In the genomic region with DNA sequence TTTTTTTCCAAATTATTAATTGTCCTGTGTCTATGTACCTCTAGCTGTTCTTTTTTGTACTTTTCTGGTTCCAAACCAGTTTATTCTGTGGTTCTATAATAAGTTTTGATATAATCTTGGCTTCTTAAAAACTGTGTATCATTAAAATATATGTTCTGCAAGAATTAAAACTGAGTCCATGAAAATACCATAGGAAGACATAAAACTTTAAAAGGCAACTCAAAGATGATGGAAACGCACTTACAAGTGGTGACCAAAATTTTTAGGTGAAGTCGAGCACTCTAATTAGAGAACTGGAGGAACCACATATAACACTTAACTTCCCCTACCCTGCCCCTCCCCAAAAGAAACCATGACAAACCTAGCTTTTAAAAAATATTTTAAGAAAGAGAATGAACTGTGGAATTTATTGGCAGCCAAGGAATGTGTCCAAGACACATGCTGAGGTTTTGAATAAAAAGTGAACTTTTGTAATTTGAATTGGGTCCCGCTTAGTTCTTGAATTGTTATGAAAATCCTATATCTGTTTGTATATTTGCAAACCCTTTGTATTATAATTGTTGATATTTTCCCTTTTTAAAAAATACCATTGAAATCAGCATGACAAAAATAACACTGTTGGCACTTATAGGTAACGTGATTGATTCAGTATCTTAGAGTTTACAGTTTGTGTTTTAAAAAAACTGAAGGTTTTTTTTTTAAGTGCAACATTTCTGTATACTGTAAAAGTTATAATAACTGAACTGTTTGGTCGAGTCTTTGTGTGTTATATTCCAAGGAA, we compare ENCODE assay signal across 12 cellular contexts. TPM values are rescaled to one million over a fixed set of nuclear protein-coding genes. Genes with fewer than 3 reads are reported as not detected.
DNase-seq lines count a peak whose midpoint lies in the region; ATAC-seq, FAIRE-seq and TF ChIP-seq lines count a peak whose summit lies in the region.
"Had no signal": no experiment of that assay in that cellular context is flagged by ENCODE, and none has a peak within 500 bp of the region (broad histone marks: within the 10 kb centered on the region; RNA-seq: fewer than 3 reads in every experiment).

No MANE protein-coding gene starts in this region.

- H3K9ac ChIP-seq in K562 (ENCODE audit: insufficient read depth in 1 of 2, low read depth in 2 of 2, low read length in 2 of 2) = peak overlapping the region in 1 of 2 experiments; percentile 88; a peak in 1 of 4 replicates
- H3K9ac ChIP-seq in liver (ENCODE audit: low read depth in 1 of 2, low read length in 2 of 2) = peak overlapping the region; percentile 37 to 91

- 41% methylated on average over 5 of the region's 5 CpGs for WGBS in K562 (ENCODE audit: insufficient coverage, low coverage, missing lambda C conversion rate)
- WGBS in liver = 12% methylated on average over 5 of the region's 5 CpGs

- no peak for FAIRE-seq in K562 (lab: Jason Lieb, UNC)
- FAIRE-seq: frontal cortex had no signal

- H4K20me1 ChIP-seq in K562 (replicated peaks; ENCODE audit: control insufficient read depth, insufficient read depth, low read length) = peaks cover 24% of the 10 kb centered on the region

- in situ Hi-C loops in K562 (cut with MboI) = loop anchor here (10.0 to 25.0 kb wide), 2 partner anchors 413 to 899 kb away; no protein-coding TSS in a partner anchor

- TF ChIP-seq EP300 in K562 (IDR thresholded peaks at IDR 0.05; ENCODE audit: low read length) = no peak

- BruUV-seq in K562 (replicated peaks; lab: Mats Ljungman, UMichigan) = TSS peak; percentile 14

- H3K27ac ChIP-seq in HEK293 (ENCODE audit: extremely low read depth, low read depth, low read length) (peak overlapping the region; percentile 96; the same call in 1 of the 2 replicates), K562 (ENCODE audit: extremely low read depth, low read depth, low read length) (peak overlapping the region; percentile 51; the same call in 2 of the 3 replicates), liver (ENCODE audit: low read depth in 1 of 2, low read length in 2 of 2) (peak overlapping the region; percentile 53 to 76), thoracic aorta (peak overlapping the region; percentile 94 to 95)

- ATAC-seq in K562 (no peak), thoracic aorta (ENCODE audit: insufficient number of reproducible peaks, low FRiP score, low read depth) (no peak), HG03342 (IDR thresholded peaks at IDR 0.05; ENCODE audit: unreplicated experiment) (no peak), HG03196 (IDR thresholded peaks at IDR 0.05; ENCODE audit: unreplicated experiment) (no peak), GM18505 (IDR thresholded peaks at IDR 0.05; ENCODE audit: unreplicated experiment) (no peak)
- ATAC-seq: T-helper 17 cell had no signal

- TF ChIP-seq RAD21 in K562 (CRISPR knock-in tag; conservative IDR thresholded peaks at IDR 0.05 in 1 of 2, IDR thresholded peaks at IDR 0.05 in 1 of 2) (no peak), liver (IDR thresholded peaks at IDR 0.05) (no peak)

- peaks cover 3 to 39% of the 10 kb centered on the region in 2 experiments; a peak in 2 of 3 replicates for H3K36me3 ChIP-seq in HEK293 (ENCODE audit: control insufficient read depth in 2 of 2, insufficient read depth in 1 of 2, low read length in 2 of 2)
- peaks cover 90% of the 10 kb centered on the region for H3K36me3 ChIP-seq in K562 (ENCODE audit: control insufficient read depth, insufficient read depth, low read length)
- peaks cover 0 to 5% (median 0%) of the 10 kb centered on the region in 4 donors for H3K36me3 ChIP-seq in liver (ENCODE audit: control insufficient read depth in 4 of 4, insufficient read depth in 3 of 4, low read depth in 1 of 4, low read length in 3 of 4)
- peaks cover 6% of the 10 kb centered on the region for H3K36me3 ChIP-seq in thoracic aorta

- H3K27me3 ChIP-seq in K562 (ENCODE audit: control insufficient read depth in 2 of 2, insufficient read depth in 2 of 2, low read length in 2 of 2) (no peaks in the 10 kb centered on the region), liver (ENCODE audit: control insufficient read depth in 4 of 4, insufficient read depth in 4 of 4, low read length in 3 of 4) (no peaks in the 10 kb centered on the region), thoracic aorta (replicated peaks; ENCODE audit: insufficient read depth) (no peaks in the 10 kb centered on the region)

- no peaks in the 10 kb centered on the region for H3K9me1 ChIP-seq in K562 (ENCODE audit: control insufficient read depth, insufficient read depth, low read length)

- TF ChIP-seq POLR2A in K562 (conservative IDR thresholded peaks at IDR 0.05) = no peak
- no peak for TF ChIP-seq POLR2A in GM18505 (IDR thresholded peaks at IDR 0.05; ENCODE audit: borderline replicate concordance, extremely low read depth, insufficient read depth, insufficient read length)

- H2AFZ ChIP-seq in K562 (ENCODE audit: low read depth, low read length) = no peak overlapping the region

- TF ChIP-seq CTCF in HEK293 (tag by site-specific recombination; IDR thresholded peaks at IDR 0.05) (no peak), K562 (IDR thresholded peaks at IDR 0.05 in 2 of 3, conservative IDR thresholded peaks at IDR 0.05 in 1 of 3; ENCODE audit: insufficient read depth in 2 of 3, low read depth in 1 of 3, low read length in 3 of 3) (no peak), liver (IDR thresholded peaks at IDR 0.05; ENCODE audit: low read depth, low read length, missing input control) (no peak), thoracic aorta (IDR thresholded peaks at IDR 0.05) (no peak)

- no peak for DNase-seq in K562 (ENCODE audit: extremely low read depth in 1 of 4, low spot score in 3 of 4)
- no peak for DNase-seq in thoracic aorta (ENCODE audit: low spot score)
- DNase-seq in DMS153 (lab: John Stamatoyannopoulos, UW) = no peak
- DNase-seq: activated effector memory CD4-positive, alpha-beta T cell treated with Interleukin-2 at 50 U/mL for 16 hours; NCI-H2171 treated with DMSO at 0.1 percent for 48 hours; T-helper 17 cell had no signal

- H3K9me3 ChIP-seq in HEK293 (ENCODE audit: control insufficient read depth, insufficient read depth, low read depth, low read length) (no peaks in the 10 kb centered on the region), K562 (replicated peaks; ENCODE audit: control insufficient read depth, insufficient read depth, low read depth, low read length) (peaks cover 2% of the 10 kb centered on the region; the same call in 1 of the 2 replicates), liver (ENCODE audit: control insufficient read depth in 4 of 4, low read length in 3 of 4) (no peaks in the 10 kb centered on the region), thoracic aorta (no peaks in the 10 kb centered on the region)

- POLR2A ChIA-PET in HEK293 (lab: Yijun Ruan, JAX) (interaction anchor here (0.6 to 3.3 kb wide), 7 partner anchors 7 to 1077 kb away, joined by 3 to 42 read pairs (median 5); a partner anchor contains a TSS), K562 (lab: Yijun Ruan, JAX) (interaction anchor here (1.6 to 3.7 kb wide), 2 partner anchors 11 kb away, joined by 4 to 13 read pairs; no protein-coding TSS in a partner anchor)

- H3K4me1 ChIP-seq in HEK293 (ENCODE audit: control insufficient read depth, insufficient read depth, low read length) (peaks cover 32% of the 10 kb centered on the region), K562 (replicated peaks in 1 of 2; ENCODE audit: control insufficient read depth in 2 of 2, insufficient read depth in 2 of 2, low read length in 2 of 2) (peaks cover 26 to 29% of the 10 kb centered on the region in 2 experiments), liver (ENCODE audit: control insufficient read depth in 4 of 4, insufficient read depth in 4 of 4, low read length in 3 of 4) (peaks cover 5 to 36% (median 29%) of the 10 kb centered on the region in 4 donors), thoracic aorta (ENCODE audit: control insufficient read depth in 1 of 2, low read depth in 2 of 2) (peaks cover 0 to 26% of the 10 kb centered on the region in 2 donors)

- CTCF ChIA-PET in HEK293 (lab: Yijun Ruan, JAX) = interaction anchor here (1.2 kb wide), 1 partner anchor 11 kb away, joined by 3 read pairs; no protein-coding TSS in a partner anchor
- CTCF ChIA-PET in K562 (lab: Yijun Ruan, JAX; ENCODE audit: low intra/inter-chr PET ratio) = no interaction called here

- H3K4me3 ChIP-seq in HEK293 (ENCODE audit: low read depth, low read length) (peak overlapping the region; percentile 18), K562 (peak overlapping the region; percentile 71; the same call in 1 of the 2 replicates), liver (ENCODE audit: low read depth in 1 of 3, low read length in 3 of 3) (peak overlapping the region in 2 of 3 donors; percentile 20 to 81), thoracic aorta (peak overlapping the region; percentile 74)

- intact Hi-C loops in K562 (cut with micrococcal nuclease) = loop anchor here (10.0 kb wide), 2 partner anchors 147 to 1053 kb away; no protein-coding TSS in a partner anchor

- H3K79me2 ChIP-seq in K562 (ENCODE audit: control insufficient read depth, insufficient read depth, low read length) = peaks cover 94% of the 10 kb centered on the region

- H3K4me2 ChIP-seq in K562 (ENCODE audit: insufficient read depth, low read length) = peak overlapping the region; percentile 36; the same call in 1 of the 2 replicates

TF ChIP-seq in HEK293, 187 proteins besides CTCF, POLR2A, EP300 and RAD21 (continues in another document):
- TF ChIP-seq WT1 (tag by site-specific recombination; IDR thresholded peaks at IDR 0.05) = 0 out of 2 replicates have a peak, but pooled peaks have one; percentile 5

TF ChIP-seq in liver, 16 proteins besides CTCF, POLR2A, EP300 and RAD21 (continues in another document):
- no peak for TF ChIP-seq JUND (IDR thresholded peaks at IDR 0.05)
- no peak for TF ChIP-seq YY1 (IDR thresholded peaks at IDR 0.05)

RNA-seq across cellular contexts. Expression of a gene that starts 7.7 kb away (rescaled TPM):
- total RNA-seq in K562 (2011; cell fraction: chromatin; rRNA removed; ENCODE audit: low replicate concordance) = 16.8 and 21.5 TPM in 2 replicates
- total RNA-seq in K562 (2011; cell fraction: nucleolus; rRNA removed) = 10.5 and 13.2 TPM in 2 replicates
- total RNA-seq in K562 (2011; cell fraction: nucleoplasm; rRNA removed) = 14.2 and 23.5 TPM in 2 replicates
- 6.8 and 8.3 TPM in 2 replicates for total RNA-seq in K562 (2014; rRNA removed)
- total RNA-seq in K562 (2014; rRNA removed; fragmentation: Illumina TruSeq; extraction: Trizol) = 8.3 and 9.9 TPM in 2 replicates
- 11.9 and 13.1 TPM in 2 replicates for total RNA-seq in K562 (2015; rRNA removed; fragmentation: Illumina TruSeq; extraction: Trizol)
- 49.7 and 51.8 TPM in 2 replicates for total RNA-seq in K562 (2021)
- 6.0 and 10.9 TPM in 2 replicates for polyA plus RNA-seq in K562 (2011; rRNA removed)
- 7.7 and 13.7 TPM in 2 replicates for polyA plus RNA-seq in K562 (2011; cell fraction: cytosol; rRNA removed)
- 11.9 and 16.2 TPM in 2 replicates for polyA plus RNA-seq in K562 (2011; cell fraction: nucleus; rRNA removed)
- 35.3 and 71.0 TPM in 2 replicates for polyA plus RNA-seq in K562 (2012)
- 41.0 and 41.5 TPM in 2 replicates for polyA plus RNA-seq in K562 (2014; fragmentation: Illumina TruSeq; extraction: Trizol)
- 10 to 100 TPM in 1 of 2 experiments, 1 to 10 TPM in 1; 9.7 to 11.1 TPM for polyA plus RNA-seq in K562 (2014; fragmentation: Nextera tagmentation; extraction: Ambion mirVana)
- polyA plus RNA-seq in K562 (2014; rRNA removed) = 21.8 and 24.2 TPM in 2 replicates
- 5.4 TPM in 2 replicates for polyA minus RNA-seq in K562 (2011; rRNA and poly(A)+ RNA removed)
- polyA minus RNA-seq in K562 (2011; cell fraction: cytosol; rRNA and poly(A)+ RNA removed) = 17.7 and 27.6 TPM in 2 replicates
- 9.8 and 9.9 TPM in 2 replicates for polyA minus RNA-seq in K562 (2011; cell fraction: nucleus; rRNA and poly(A)+ RNA removed)
- total RNA-seq in liver = 1 to 10 TPM; 5.9 to 6.4 TPM
- 10 to 100 TPM; 12.0 to 22.4 TPM for polyA plus RNA-seq in liver
- 10 to 100 TPM; 31.8 to 49.8 TPM for total RNA-seq in thoracic aorta
- total RNA-seq: T-helper 17 cell had no signal

Comparison
In these comparisons a context has a peak if more than half of its experiments do, and no peak if none do; other contexts are left out.
1. H3K4me3 ChIP-seq: peak in every context shown above with its lines; median percentile 74 in thoracic aorta; 71 in K562; 50 in liver; 18 in HEK293.